Comparison of ENCODE assay signal across 12 cellular contexts in the genomic region with DNA sequence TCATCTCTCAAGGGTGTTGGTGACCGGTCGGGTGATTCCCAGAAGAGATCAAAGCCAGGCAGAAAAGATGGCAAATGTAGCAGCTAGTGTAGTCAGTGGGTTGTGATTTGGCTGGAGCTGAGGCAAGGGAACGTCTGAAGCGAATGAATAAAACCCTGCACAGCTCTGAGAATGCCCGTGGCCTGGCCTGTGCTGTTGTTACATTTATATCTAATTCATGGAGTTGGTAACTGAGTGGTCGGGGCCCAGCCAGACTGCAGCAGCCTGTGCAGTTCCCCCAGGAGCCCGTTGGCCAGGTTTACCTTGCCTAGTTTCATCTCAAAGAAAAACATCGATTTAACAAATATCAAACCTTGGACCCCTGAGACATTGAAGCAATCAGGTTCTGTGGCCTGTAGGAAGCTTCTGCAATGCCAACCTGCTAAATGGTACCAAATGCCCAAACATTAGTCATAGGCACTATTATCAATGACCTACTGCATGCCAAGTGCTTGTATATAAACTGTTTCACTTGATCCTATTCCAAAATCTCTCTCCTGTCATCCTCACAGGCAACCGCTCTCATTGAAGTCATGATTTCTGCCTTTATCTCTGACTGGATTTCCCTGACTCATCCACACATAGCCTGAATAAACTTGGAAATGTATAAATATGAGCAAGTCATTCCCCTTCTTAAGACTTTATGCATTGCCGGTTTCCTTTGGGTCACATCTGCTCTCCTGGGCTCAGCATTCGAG.
DNase-seq lines count a peak whose midpoint lies in the region; ATAC-seq and TF ChIP-seq lines count a peak whose summit lies in the region.
"Had no signal": no experiment of that assay in that cellular context is flagged by ENCODE, and none has a peak within 500 bp of the region (broad histone marks: within the 10 kb centered on the region; RNA-seq: fewer than 3 reads in every experiment).

No MANE protein-coding gene starts in this region.

- no peak overlapping the region for H4K8ac ChIP-seq in mesenchymal stem cell (ENCODE audit: low read length)

- no peaks in the 10 kb centered on the region for H3K4me1 ChIP-seq in mammary epithelial cell (ENCODE audit: insufficient read depth, low read length)
- H3K4me1 ChIP-seq in mesenchymal stem cell (ENCODE audit: control insufficient read depth, insufficient read depth, low read depth, low read length), result no peaks in the 10 kb centered on the region
- peaks cover 19 to 57% (median 24%) of the 10 kb centered on the region in 4 donors for H3K4me1 ChIP-seq in transverse colon

- no peak overlapping the region for H3K4me3 Mint-ChIP-seq in MCF 10A (ENCODE audit: unreplicated experiment)
- H3K4me3 Mint-ChIP-seq: activated T-cell treated with anti-CD3 and anti-CD28 coated beads, Interleukin-2, amount 50 U/mL, for 24 hours; dendritic cell treated with granulocyte-macrophage colony-stimulating factor and Interleukin-4, amounts not matched to agents 40 ng/mL and 50 ng/mL, for 4 days had no signal

- H3K27me3 Mint-ChIP-seq in MCF 10A (ENCODE audit: insufficient read depth, unreplicated experiment), result no peaks in the 10 kb centered on the region
- H3K27me3 Mint-ChIP-seq: activated T-cell treated with anti-CD3 and anti-CD28 coated beads, Interleukin-2, amount 50 U/mL, for 24 hours had no signal

- peak overlapping the region in 1 of 2 experiments; percentile 52 for H2BK12ac ChIP-seq in mesenchymal stem cell (ENCODE audit: low read length in 2 of 2)

- no peaks in the 10 kb centered on the region for H3K36me3 Mint-ChIP-seq in MCF 10A (ENCODE audit: insufficient read depth, unreplicated experiment)

- no peak overlapping the region for H3K18ac ChIP-seq in mesenchymal stem cell (ENCODE audit: low read depth in 1 of 2, low read length in 2 of 2)

- no peaks in the 10 kb centered on the region for H4K20me1 ChIP-seq in mammary epithelial cell (ENCODE audit: insufficient read depth, low read length)

- 95% methylated on average over 11 of the region's 11 CpGs for WGBS in mammary epithelial cell (ENCODE audit: low coverage, missing lambda C conversion rate)
- 92% methylated on average over 10 of the region's 11 CpGs for WGBS in mesenchymal stem cell
- WGBS in transverse colon (ENCODE audit: low coverage in 1 of 2), 2 donors, result 82 to 83% methylated on average over 5 to 11 of the region's 11 CpGs

- H3K4ac ChIP-seq in mesenchymal stem cell (ENCODE audit: low read depth in 1 of 2, low read length in 2 of 2), result no peak overlapping the region

- TF ChIP-seq POLR2A in transverse colon (IDR thresholded peaks at IDR 0.05), result no peak

- H3K9me3 Mint-ChIP-seq in MCF 10A (ENCODE audit: unreplicated experiment), result no peaks in the 10 kb centered on the region
- H3K9me3 Mint-ChIP-seq: activated T-cell treated with anti-CD3 and anti-CD28 coated beads, Interleukin-2, amount 50 U/mL, for 24 hours; dendritic cell treated with granulocyte-macrophage colony-stimulating factor and Interleukin-4, amounts not matched to agents 40 ng/mL and 50 ng/mL, for 4 days had no signal

- H3K79me1 ChIP-seq in mesenchymal stem cell (replicated peaks; ENCODE audit: low read length, poor library complexity, severe bottlenecking), result no peaks in the 10 kb centered on the region

- no peak overlapping the region for H2BK15ac ChIP-seq in mesenchymal stem cell (ENCODE audit: low read depth, poor library complexity, severe bottlenecking)

- no peak overlapping the region for H2BK5ac ChIP-seq in mesenchymal stem cell (ENCODE audit: low read depth, low read length, poor library complexity, severe bottlenecking)

- H3K79me2 ChIP-seq in mammary epithelial cell (ENCODE audit: insufficient read depth, low read length), result no peaks in the 10 kb centered on the region

- TF ChIP-seq CTCF in MCF 10A (IDR thresholded peaks at IDR 0.05; ENCODE audit: unreplicated experiment) (no peak), mammary epithelial cell (conservative IDR thresholded peaks at IDR 0.05 in 1 of 2, IDR thresholded peaks at IDR 0.05 in 1 of 2; ENCODE audit: extremely low read depth in 1 of 2, insufficient read depth in 1 of 2, low read depth in 1 of 2, low read length in 2 of 2) (no peak), transverse colon (IDR thresholded peaks at IDR 0.05) (no peak)

- CTCF ChIA-PET in MCF 10A (lab: Yijun Ruan, JAX), result no interaction called here
- CTCF ChIA-PET in mammary epithelial cell (lab: Charles Lee; ENCODE audit: low non-redundant PET), result no interaction called here

- ATAC-seq in HG03439 (IDR thresholded peaks at IDR 0.05; ENCODE audit: unreplicated experiment), result no peak
- ATAC-seq in HG02870 (IDR thresholded peaks at IDR 0.05; ENCODE audit: unreplicated experiment), result no peak

- H3K9me3 ChIP-seq in mammary epithelial cell (replicated peaks; ENCODE audit: insufficient read depth, low read length) (no peaks in the 10 kb centered on the region), mesenchymal stem cell (ENCODE audit: control insufficient read depth, low read length) (no peaks in the 10 kb centered on the region), transverse colon (no peaks in the 10 kb centered on the region)

- intact Hi-C loops in MCF 10A (cut with micrococcal nuclease) (no loop called here), mammary epithelial cell (cut with micrococcal nuclease) (no loop called here), transverse colon (cut with DNase I; ENCODE audit: low total_unique reads) (loop anchor here (5.0 to 10.0 kb wide), 4 partner anchors 52 to 315 kb away; no protein-coding TSS in a partner anchor)

- DNase-seq in MCF 10A (ENCODE audit: unreplicated experiment) (peak; percentile 58), mammary epithelial cell (no peak), caudate nucleus (lab: John Stamatoyannopoulos, UW) (no peak), mesenchymal stem cell (peak; percentile 29), transverse colon (no peak), NAMALWA (ENCODE audit: low spot score) (no peak)
- DNase-seq: activated T-cell treated with anti-CD3 and anti-CD28 coated beads, Interleukin-2, amount 50 U/mL, for 24 hours; GDM1; T1000 had no signal

- H3K23ac ChIP-seq in mesenchymal stem cell (ENCODE audit: low read length in 2 of 2), result no peak overlapping the region

- no peak overlapping the region for H2BK120ac ChIP-seq in mesenchymal stem cell (ENCODE audit: low read depth, low read length)

- H3K27ac ChIP-seq in mammary epithelial cell (ENCODE audit: insufficient read depth, low read depth, low read length) (no peak overlapping the region), caudate nucleus (ENCODE audit: low read depth, low read length) (peak overlapping the region; percentile 71), mesenchymal stem cell (ENCODE audit: low read length, poor library complexity, severe bottlenecking) (no peak overlapping the region), transverse colon (peak overlapping the region; percentile 47 to 87 (median 76))

- BruUV-seq in MCF 10A (replicated peaks; lab: Mats Ljungman, UMichigan) (no TSS peak), mammary epithelial cell (replicated peaks; lab: Mats Ljungman, UMichigan) (no TSS peak)

- H3K4me3 ChIP-seq in mammary epithelial cell (replicated peaks in 1 of 3; ENCODE audit: insufficient read depth in 1 of 3, low read depth in 2 of 3, low read length in 3 of 3) (no peak overlapping the region), mesenchymal stem cell (ENCODE audit: insufficient read depth in 1 of 2, low read depth in 1 of 2, low read length in 2 of 2) (no peak overlapping the region), transverse colon (no peak overlapping the region)

- no peak overlapping the region for H3K27ac Mint-ChIP-seq in MCF 10A (ENCODE audit: low read depth, unreplicated experiment)
- H3K27ac Mint-ChIP-seq: activated T-cell treated with anti-CD3 and anti-CD28 coated beads, Interleukin-2, amount 50 U/mL, for 24 hours; dendritic cell treated with granulocyte-macrophage colony-stimulating factor and Interleukin-4, amounts not matched to agents 40 ng/mL and 50 ng/mL, for 4 days had no signal

- POLR2A ChIA-PET in MCF 10A (lab: Yijun Ruan, JAX), result no interaction called here

- no peak for TF ChIP-seq EP300 in transverse colon (IDR thresholded peaks at IDR 0.05; ENCODE audit: low read depth)

- no peak overlapping the region for H2AK5ac ChIP-seq in mesenchymal stem cell (ENCODE audit: low read length, severe bottlenecking)

- H3K36me3 ChIP-seq in mammary epithelial cell (ENCODE audit: insufficient read depth, low read length), result no peaks in the 10 kb centered on the region
- H3K36me3 ChIP-seq in mesenchymal stem cell (ENCODE audit: control insufficient read depth in 1 of 2, insufficient read depth in 2 of 2, low read depth in 1 of 2, low read length in 2 of 2), result no peaks in the 10 kb centered on the region
- H3K36me3 ChIP-seq in transverse colon, result no peaks in the 10 kb centered on the region

- H3K4me2 ChIP-seq in mammary epithelial cell (ENCODE audit: insufficient read depth, low read depth, low read length) (no peak overlapping the region), mesenchymal stem cell (ENCODE audit: low read length, poor library complexity, severe bottlenecking) (no peak overlapping the region)

- dilution Hi-C loops in mammary epithelial cell (cut with HindIII; ENCODE audit: low sequenced_read_pairs), result no loop called here

- H2AFZ ChIP-seq in mammary epithelial cell (ENCODE audit: low read depth, low read length) (no peak overlapping the region), mesenchymal stem cell (ENCODE audit: low read depth, low read length) (no peak overlapping the region)

- H3K4me1 Mint-ChIP-seq in MCF 10A (ENCODE audit: insufficient read depth, unreplicated experiment), result peaks cover 20% of the 10 kb centered on the region

- H3K27me3 ChIP-seq in mammary epithelial cell (ENCODE audit: insufficient read depth, low read length) (no peaks in the 10 kb centered on the region), mesenchymal stem cell (ENCODE audit: control insufficient read depth in 1 of 2, insufficient read depth in 1 of 2, low read length in 2 of 2) (no peaks in the 10 kb centered on the region), transverse colon (no peaks in the 10 kb centered on the region)

- peak overlapping the region in 1 of 2 experiments; percentile 51 for H3K14ac ChIP-seq in mesenchymal stem cell (ENCODE audit: low read length in 2 of 2)

- in situ Hi-C loops in mammary epithelial cell (cut with MboI; ENCODE audit: low sequenced_read_pairs in 2 of 2) (no loop called here), transverse colon (cut with MboI; ENCODE audit: low pct_ligation_motif_present in 1 of 4, low pct_unique_long_range_greater_than_20kb in 1 of 4, low sequenced_read_pairs in 3 of 4) (no loop called here)

- no peak overlapping the region for H4K91ac ChIP-seq in mesenchymal stem cell (ENCODE audit: low read length)

- H3K9ac ChIP-seq in mammary epithelial cell (ENCODE audit: insufficient read depth, low read length) (no peak overlapping the region), mesenchymal stem cell (ENCODE audit: low read length) (no peak overlapping the region)

Comparison
In these comparisons a context has a peak if more than half of its experiments do, and no peak if none do; other contexts are left out.
1. DNase-seq: peak in MCF 10A (single experiment) and mesenchymal stem cell (single experiment); none in mammary epithelial cell (single experiment), caudate nucleus (0 of 61), transverse colon (single experiment) and NAMALWA (single experiment).
2. H3K27ac ChIP-seq: peak in caudate nucleus (single experiment) and transverse colon (4 of 4); none in mammary epithelial cell (single experiment) and mesenchymal stem cell (single experiment).